Comparison of ENCODE assay signal across 1 cellular context in the genomic region with DNA sequence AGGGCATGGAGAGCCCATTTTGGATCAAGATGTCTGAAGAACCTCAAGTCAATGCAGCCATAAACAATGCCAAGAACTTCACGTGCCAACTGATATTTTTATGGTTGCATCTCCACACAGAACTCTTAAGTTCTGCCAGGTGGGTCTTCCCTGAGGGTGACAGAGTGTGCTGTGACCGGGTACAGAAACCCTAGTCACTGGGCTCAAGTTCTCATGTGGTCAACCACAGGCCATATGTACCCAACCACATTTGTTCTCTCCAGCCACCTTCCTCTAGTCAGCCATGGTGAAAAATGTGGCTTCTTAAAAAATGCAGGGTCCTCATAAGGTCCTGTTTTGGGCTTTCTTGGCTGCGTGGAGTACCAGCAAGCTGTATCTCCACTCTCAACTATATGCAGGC.
TF ChIP-seq lines count a peak whose summit lies in the region.

No MANE protein-coding gene starts in this region.

TF ChIP-seq in SK-N-SH, 30 proteins besides CTCF, POLR2A, EP300 and RAD21 (continued from another document):
- TF ChIP-seq, protein P1, sequence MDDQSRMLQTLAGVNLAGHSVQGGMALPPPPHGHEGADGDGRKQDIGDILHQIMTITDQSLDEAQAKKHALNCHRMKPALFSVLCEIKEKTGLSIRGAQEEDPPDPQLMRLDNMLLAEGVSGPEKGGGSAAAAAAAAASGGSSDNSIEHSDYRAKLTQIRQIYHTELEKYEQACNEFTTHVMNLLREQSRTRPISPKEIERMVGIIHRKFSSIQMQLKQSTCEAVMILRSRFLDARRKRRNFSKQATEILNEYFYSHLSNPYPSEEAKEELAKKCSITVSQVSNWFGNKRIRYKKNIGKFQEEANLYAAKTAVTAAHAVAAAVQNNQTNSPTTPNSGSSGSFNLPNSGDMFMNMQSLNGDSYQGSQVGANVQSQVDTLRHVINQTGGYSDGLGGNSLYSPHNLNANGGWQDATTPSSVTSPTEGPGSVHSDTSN (IDR thresholded peaks at IDR 0.05), result no peak
- TF ChIP-seq RCOR1 (IDR thresholded peaks at IDR 0.05; ENCODE audit: low read length) (no peak), MEF2A (IDR thresholded peaks at IDR 0.05; ENCODE audit: borderline replicate concordance, low read depth) (no peak), POLR2AphosphoS5 (IDR thresholded peaks at IDR 0.05; ENCODE audit: low read depth, low read length) (no peak), FOSL2 (IDR thresholded peaks at IDR 0.05; ENCODE audit: borderline replicate concordance, low read depth) (no peak), RXRA (IDR thresholded peaks at IDR 0.05; ENCODE audit: borderline replicate concordance, low read depth) (no peak)
- TF ChIP-seq, protein P2, sequence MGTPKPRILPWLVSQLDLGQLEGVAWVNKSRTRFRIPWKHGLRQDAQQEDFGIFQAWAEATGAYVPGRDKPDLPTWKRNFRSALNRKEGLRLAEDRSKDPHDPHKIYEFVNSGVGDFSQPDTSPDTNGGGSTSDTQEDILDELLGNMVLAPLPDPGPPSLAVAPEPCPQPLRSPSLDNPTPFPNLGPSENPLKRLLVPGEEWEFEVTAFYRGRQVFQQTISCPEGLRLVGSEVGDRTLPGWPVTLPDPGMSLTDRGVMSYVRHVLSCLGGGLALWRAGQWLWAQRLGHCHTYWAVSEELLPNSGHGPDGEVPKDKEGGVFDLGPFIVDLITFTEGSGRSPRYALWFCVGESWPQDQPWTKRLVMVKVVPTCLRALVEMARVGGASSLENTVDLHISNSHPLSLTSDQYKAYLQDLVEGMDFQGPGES (IDR thresholded peaks at IDR 0.05; ENCODE audit: low read depth, low read length), result no peak
